In genomic region chr11:1832181-1832988, GRCh38 we compare ENCODE assay signal across 8 cellular contexts. TPM values are rescaled to one million over a fixed set of nuclear protein-coding genes. Genes with fewer than 3 reads are reported as not detected.
A peak's percentile ranks its signal among the peaks of the same experiment; 100 is the strongest.
DNase-seq lines count a peak whose midpoint lies in the region; ATAC-seq and TF ChIP-seq lines count a peak whose summit lies in the region.

No MANE protein-coding gene starts in this region.

- no peak overlapping the region for H3K4me2 ChIP-seq in OCI-LY1 (ENCODE audit: low read length)
- peak overlapping the region; percentile 26 for H3K4me2 ChIP-seq in parathyroid adenoma (ENCODE audit: low read length)

- H3K36me3 Mint-ChIP-seq in activated T-helper 2 cell treated with anti-CD3 and anti-CD28 coated beads, Interferon-gamma antibody, Interleukin-2, Interleukin-4, amounts not matched to agents 10 μg/mL and 5 μg/mL and 100 μg/mL, durations not matched to agents 14 hours and 24 hours and 36 hours (ENCODE audit: low read depth), result no peaks in the 10 kb centered on the region

- H3K9me3 ChIP-seq in OCI-LY1 (ENCODE audit: low read length) (no peaks in the 10 kb centered on the region), parathyroid adenoma (ENCODE audit: control insufficient read depth, low read length) (no peaks in the 10 kb centered on the region)

- H3K36me3 ChIP-seq in OCI-LY1 (ENCODE audit: insufficient read depth, low read length) (no peaks in the 10 kb centered on the region), parathyroid adenoma (ENCODE audit: control insufficient read depth, insufficient read depth, low read length) (no peaks in the 10 kb centered on the region)

- H3K4me3 ChIP-seq in GM12875 (ENCODE audit: low read depth, low read length), result no peak overlapping the region
- H3K4me3 ChIP-seq in OCI-LY1 (ENCODE audit: low read depth, low read length, poor library complexity, severe bottlenecking), result no peak overlapping the region
- H3K4me3 ChIP-seq in parathyroid adenoma (ENCODE audit: low read depth, low read length), result no peak overlapping the region

- H3F3A ChIP-seq in OCI-LY1 (ENCODE audit: insufficient read depth, low read length), result no peaks in the 10 kb centered on the region

- no peak overlapping the region for H3K27ac Mint-ChIP-seq in activated T-helper 2 cell treated with anti-CD3 and anti-CD28 coated beads, Interferon-gamma antibody, Interleukin-2, Interleukin-4, amounts not matched to agents 10 μg/mL and 5 μg/mL and 100 μg/mL, durations not matched to agents 14 hours and 24 hours and 36 hours

- H3K27me3 ChIP-seq in OCI-LY1 (ENCODE audit: insufficient read depth, low read length) (no peaks in the 10 kb centered on the region; the same call in 1 of the 2 replicates), foreskin keratinocyte (no peaks in the 10 kb centered on the region), parathyroid adenoma (ENCODE audit: control insufficient read depth, insufficient read depth, low read length) (no peaks in the 10 kb centered on the region)

- intact Hi-C loops in activated T-helper 2 cell treated with anti-CD3 and anti-CD28 coated beads, Interferon-gamma antibody, Interleukin-2, Interleukin-4, amounts not matched to agents 10 μg/mL and 5 μg/mL and 100 μg/mL, durations not matched to agents 14 hours and 24 hours and 36 hours (cut with micrococcal nuclease), result loop anchor here (1.0 to 10.0 kb wide), 2 partner anchors 52 to 138 kb away; no protein-coding TSS in a partner anchor

- no peak overlapping the region for H3K9ac ChIP-seq in OCI-LY1 (ENCODE audit: low read length)
- no peak overlapping the region for H3K9ac ChIP-seq in parathyroid adenoma

- no peak for ATAC-seq in foreskin keratinocyte
- ATAC-seq in GM21825 (IDR thresholded peaks at IDR 0.05; ENCODE audit: unreplicated experiment), result no peak

- H3K4me1 ChIP-seq in OCI-LY1 (ENCODE audit: insufficient read depth, low read length, severe bottlenecking) (no peaks in the 10 kb centered on the region), foreskin keratinocyte (peaks cover 44% of the 10 kb centered on the region), parathyroid adenoma (no peaks in the 10 kb centered on the region)

- H3K79me2 ChIP-seq in OCI-LY1 (ENCODE audit: insufficient read depth, low read length) (no peaks in the 10 kb centered on the region), parathyroid adenoma (no peaks in the 10 kb centered on the region)

- no peak overlapping the region for H3K27ac ChIP-seq in OCI-LY1 (ENCODE audit: low read depth, low read length, poor library complexity, severe bottlenecking)
- H3K27ac ChIP-seq in foreskin keratinocyte, result no peak overlapping the region
- H3K27ac ChIP-seq in parathyroid adenoma, result no peak overlapping the region

- no peaks in the 10 kb centered on the region for H3K9me2 ChIP-seq in OCI-LY1 (ENCODE audit: low read depth, low read length)

- H3K27me3 Mint-ChIP-seq in activated T-helper 2 cell treated with anti-CD3 and anti-CD28 coated beads, Interferon-gamma antibody, Interleukin-2, Interleukin-4, amounts not matched to agents 10 μg/mL and 5 μg/mL and 100 μg/mL, durations not matched to agents 14 hours and 24 hours and 36 hours (ENCODE audit: low read depth), result peaks cover 2% of the 10 kb centered on the region

- no peak overlapping the region for H2AFZ ChIP-seq in OCI-LY1 (ENCODE audit: low read length)
- no peak overlapping the region for H2AFZ ChIP-seq in parathyroid adenoma

- TF ChIP-seq CTCF in GM12875 (IDR thresholded peaks at IDR 0.05; ENCODE audit: borderline replicate concordance, insufficient read depth, low read depth, low read length) (peak; percentile 96), OCI-LY1 (IDR thresholded peaks at IDR 0.05; ENCODE audit: low read length) (peak; percentile 84), foreskin keratinocyte (conservative IDR thresholded peaks at IDR 0.05) (peak; percentile 87), parathyroid adenoma (IDR thresholded peaks at IDR 0.05) (peak; percentile 83)

- no peaks in the 10 kb centered on the region for H3K9me3 Mint-ChIP-seq in activated T-helper 2 cell treated with anti-CD3 and anti-CD28 coated beads, Interferon-gamma antibody, Interleukin-2, Interleukin-4, amounts not matched to agents 10 μg/mL and 5 μg/mL and 100 μg/mL, durations not matched to agents 14 hours and 24 hours and 36 hours

- peak; percentile 42 for DNase-seq in activated T-helper 2 cell treated with anti-CD3 and anti-CD28 coated beads, Interferon-gamma antibody, Interleukin-2, Interleukin-4, amounts not matched to agents 10 μg/mL and 5 μg/mL and 100 μg/mL, durations not matched to agents 14 hours and 24 hours and 36 hours (ENCODE audit: low spot score)
- DNase-seq in foreskin keratinocyte (no peak), mesenteric fat pad (ENCODE audit: low spot score) (no peak), NCI-H526 treated with DMSO at 0.1 percent for 48 hours (lab: John Stamatoyannopoulos, UW) (no peak)

- H3K4me3 Mint-ChIP-seq in activated T-helper 2 cell treated with anti-CD3 and anti-CD28 coated beads, Interferon-gamma antibody, Interleukin-2, Interleukin-4, amounts not matched to agents 10 μg/mL and 5 μg/mL and 100 μg/mL, durations not matched to agents 14 hours and 24 hours and 36 hours (ENCODE audit: low read depth), result no peak overlapping the region

- H4K20me1 ChIP-seq in OCI-LY1 (ENCODE audit: insufficient read depth, low read length), result no peaks in the 10 kb centered on the region

- H3K4me1 Mint-ChIP-seq in activated T-helper 2 cell treated with anti-CD3 and anti-CD28 coated beads, Interferon-gamma antibody, Interleukin-2, Interleukin-4, amounts not matched to agents 10 μg/mL and 5 μg/mL and 100 μg/mL, durations not matched to agents 14 hours and 24 hours and 36 hours (ENCODE audit: low read depth), result no peaks in the 10 kb centered on the region

RNA-seq across cellular contexts. Expression of gene SYT8, which starts 2.4 kb away (rescaled TPM):
- not detected in 2 replicates for total RNA-seq in activated T-helper 2 cell treated with anti-CD3 and anti-CD28 coated beads, Interferon-gamma antibody, Interleukin-2, Interleukin-4, amounts not matched to agents 10 μg/mL and 5 μg/mL and 100 μg/mL, durations not matched to agents 14 hours and 24 hours and 36 hours
- total RNA-seq in foreskin keratinocyte, result 18.1 and 21.1 TPM in 2 replicates
- polyA plus RNA-seq in foreskin keratinocyte, result 28.4 and 29.4 TPM in 2 replicates
- total RNA-seq in mesenteric fat pad, result not detected

RNA-seq across cellular contexts. Expression of gene TNNI2, which starts 6.4 kb away (rescaled TPM):
- total RNA-seq in activated T-helper 2 cell treated with anti-CD3 and anti-CD28 coated beads, Interferon-gamma antibody, Interleukin-2, Interleukin-4, amounts not matched to agents 10 μg/mL and 5 μg/mL and 100 μg/mL, durations not matched to agents 14 hours and 24 hours and 36 hours, result 0.27 TPM in 1 of 2 replicates, not detected in the other
- total RNA-seq in foreskin keratinocyte (5.6 and 8.6 TPM in 2 replicates), mesenteric fat pad (0.64 TPM)
- 8.2 and 13.1 TPM in 2 replicates for polyA plus RNA-seq in foreskin keratinocyte

RNA-seq across cellular contexts. Expression of gene LSP1, which starts 20.5 kb away (rescaled TPM):
- 442 and 449 TPM in 2 replicates for total RNA-seq in activated T-helper 2 cell treated with anti-CD3 and anti-CD28 coated beads, Interferon-gamma antibody, Interleukin-2, Interleukin-4, amounts not matched to agents 10 μg/mL and 5 μg/mL and 100 μg/mL, durations not matched to agents 14 hours and 24 hours and 36 hours
- total RNA-seq in foreskin keratinocyte (0.49 and 1.1 TPM in 2 replicates), mesenteric fat pad (46.4 TPM)
- 1.3 and 1.7 TPM in 2 replicates for polyA plus RNA-seq in foreskin keratinocyte

RNA-seq across cellular contexts. Expression of gene PRR33, which starts 59.3 kb away (rescaled TPM):
- total RNA-seq in activated T-helper 2 cell treated with anti-CD3 and anti-CD28 coated beads, Interferon-gamma antibody, Interleukin-2, Interleukin-4, amounts not matched to agents 10 μg/mL and 5 μg/mL and 100 μg/mL, durations not matched to agents 14 hours and 24 hours and 36 hours, result 0.05 TPM in 1 of 2 replicates, not detected in the other
- not detected in 2 replicates for total RNA-seq in foreskin keratinocyte
- polyA plus RNA-seq in foreskin keratinocyte, result not detected in 2 replicates
- total RNA-seq in mesenteric fat pad, result not detected

Comparison
In these comparisons a context has a peak if more than half of its experiments do, and no peak if none do; other contexts are left out.
1. RNA of gene SYT8, which starts 2.4 kb away (total RNA-seq): 18.1 to 21.1 TPM in foreskin keratinocyte; not detected in activated T-helper 2 cell treated with anti-CD3 and anti-CD28 coated beads, Interferon-gamma antibody, Interleukin-2, Interleukin-4, amounts not matched to agents 10 μg/mL and 5 μg/mL and 100 μg/mL, durations not matched to agents 14 hours and 24 hours and 36 hours and not detected in mesenteric fat pad (single experiment); every median in the first group is over 10 times any median in the second.
2. RNA of gene LSP1, which starts 20.5 kb away (total RNA-seq): 442 to 449 TPM in activated T-helper 2 cell treated with anti-CD3 and anti-CD28 coated beads, Interferon-gamma antibody, Interleukin-2, Interleukin-4, amounts not matched to agents 10 μg/mL and 5 μg/mL and 100 μg/mL, durations not matched to agents 14 hours and 24 hours and 36 hours and 46.4 TPM in mesenteric fat pad (single experiment); 0.49 to 1.1 TPM in foreskin keratinocyte; every median in the first group is over 10 times any median in the second.
3. Peak in every context shown above with its lines, with median percentiles within 50 percentile points of each other: CTCF ChIP-seq.